Comparison of ENCODE assay signal across 8 cellular contexts in genomic region chrX:19739683-19740082, GRCh38.
DNase-seq lines count a peak whose midpoint lies in the region; ATAC-seq, FAIRE-seq and TF ChIP-seq lines count a peak whose summit lies in the region.

No MANE protein-coding gene starts in this region.

- peaks cover 4% of the 10 kb centered on the region for H3K4me1 Mint-ChIP-seq in astrocyte (ENCODE audit: low read depth, unreplicated experiment)

- H3K4me3 ChIP-seq in SK-N-SH (ENCODE audit: low read depth in 2 of 2, low read length in 1 of 2) (no peak overlapping the region), astrocyte (ENCODE audit: insufficient read depth, low read depth, low read length) (no peak overlapping the region)

- H4K20me1 ChIP-seq in SK-N-SH (ENCODE audit: insufficient read depth) (no peaks in the 10 kb centered on the region), astrocyte (ENCODE audit: insufficient read depth, low read length) (no peaks in the 10 kb centered on the region)

- FAIRE-seq in astrocyte (lab: Jason Lieb, UNC), result peak; percentile 98

- H3F3A ChIP-seq in SK-N-SH (replicated peaks; ENCODE audit: insufficient read depth), result peaks cover 3% of the 10 kb centered on the region

- H3K9me2 ChIP-seq in SK-N-SH, result no peaks in the 10 kb centered on the region

- H3K4me2 ChIP-seq in SK-N-SH (peak overlapping the region; percentile 4; the same call in 1 of the 2 replicates), astrocyte (ENCODE audit: low read length) (no peak overlapping the region)

- no peaks in the 10 kb centered on the region for H3K27me3 Mint-ChIP-seq in astrocyte (ENCODE audit: low read depth, unreplicated experiment)

- no peak overlapping the region for H3K4me3 Mint-ChIP-seq in astrocyte (ENCODE audit: unreplicated experiment)

- peak; percentile 14 for DNase-seq in DMS53 treated with DMSO at 0.1 percent for 48 hours (lab: John Stamatoyannopoulos, UW; ENCODE audit: unreplicated experiment)
- peak in 54 of 76 experiments; percentile 0 to 48 (median 13) for DNase-seq in HUDEP-2 (lab: John Stamatoyannopoulos, UW; ENCODE audit: unreplicated experiment in 76 of 76)
- peak; percentile 64 for DNase-seq in SK-N-SH
- peak; percentile 45 for DNase-seq in astrocyte (ENCODE audit: low read depth)
- peak; percentile 16 for DNase-seq in iPS DF 4.7 (ENCODE audit: extremely low read depth, low spot score)
- peak; percentile 57 for DNase-seq in stimulated activated CD4-positive, alpha-beta T cell treated with anti-CD3 and anti-CD28 coated beads, Interleukin-15, amount 100 ng/mL, for 24 hours

- H3K36me3 Mint-ChIP-seq in astrocyte (ENCODE audit: low read depth, unreplicated experiment), result peaks cover 2% of the 10 kb centered on the region

- H3K9me3 ChIP-seq in SK-N-SH (no peaks in the 10 kb centered on the region), astrocyte (ENCODE audit: insufficient read depth, low read depth, low read length) (no peaks in the 10 kb centered on the region)

- peak; percentile 77 for TF ChIP-seq RAD21 in SK-N-SH (IDR thresholded peaks at IDR 0.05; ENCODE audit: low read length)

- H3K36me3 ChIP-seq in SK-N-SH (replicated peaks in 1 of 2; ENCODE audit: control insufficient read depth in 1 of 2, insufficient read depth in 2 of 2, low read length in 1 of 2) (no peaks in the 10 kb centered on the region), astrocyte (ENCODE audit: insufficient read depth, low read length) (no peaks in the 10 kb centered on the region)

- ATAC-seq in GM21423 (IDR thresholded peaks at IDR 0.05; ENCODE audit: unreplicated experiment) (no peak), GM19351 (IDR thresholded peaks at IDR 0.05; ENCODE audit: unreplicated experiment) (no peak)

- H3K9me3 Mint-ChIP-seq in astrocyte (ENCODE audit: unreplicated experiment), result no peaks in the 10 kb centered on the region

- H3K27ac ChIP-seq in SK-N-SH (ENCODE audit: low read depth in 2 of 2, low read length in 1 of 2) (peak overlapping the region in 1 of 2 experiments; percentile 19; a peak in 1 of 4 replicates), astrocyte (ENCODE audit: low read depth, low read length) (no peak overlapping the region)

- H2AFZ ChIP-seq in SK-N-SH (ENCODE audit: low read depth) (no peak overlapping the region), astrocyte (ENCODE audit: low read depth, low read length) (no peak overlapping the region)

- H3K27ac Mint-ChIP-seq in astrocyte (ENCODE audit: unreplicated experiment), result peak overlapping the region; percentile 3

- H3K9ac ChIP-seq in SK-N-SH (no peak overlapping the region), astrocyte (ENCODE audit: low read length) (no peak overlapping the region)

- TF ChIP-seq EP300 in SK-N-SH (IDR thresholded peaks at IDR 0.05; ENCODE audit: borderline replicate concordance in 1 of 2, low read depth in 1 of 2, low read length in 1 of 2), result no peak

- H3K27me3 ChIP-seq in SK-N-SH (ENCODE audit: insufficient read depth), result no peaks in the 10 kb centered on the region
- H3K27me3 ChIP-seq in astrocyte (ENCODE audit: insufficient read depth, low read length), result no peaks in the 10 kb centered on the region

- peak; percentile 84 for TF ChIP-seq CTCF in SK-N-SH (IDR thresholded peaks at IDR 0.05)
- TF ChIP-seq CTCF in astrocyte (IDR thresholded peaks at IDR 0.05; ENCODE audit: insufficient read depth, low read depth, low read length), result peak; percentile 54

- POLR2A ChIA-PET in SK-N-SH (lab: Yijun Ruan, JAX), result no interaction called here

- peaks cover 0 to 6% of the 10 kb centered on the region in 2 experiments; a peak in 1 of 4 replicates for H3K4me1 ChIP-seq in SK-N-SH (ENCODE audit: control insufficient read depth in 1 of 2, insufficient read depth in 2 of 2, low read depth in 1 of 2, low read length in 1 of 2)
- H3K4me1 ChIP-seq in astrocyte (ENCODE audit: insufficient read depth, low read length), result no peaks in the 10 kb centered on the region

- CTCF ChIA-PET in SK-N-SH (lab: Yijun Ruan, JAX), result interaction anchor here (0.8 to 2.2 kb wide), 5 partner anchors 9 to 238 kb away, joined by 3 to 11 read pairs (median 4); no protein-coding TSS in a partner anchor

- WGBS in SK-N-SH (ENCODE audit: low lambda C conversion rate), result 50% methylated on average over 5 of the region's 5 CpGs

- H3K79me2 ChIP-seq in SK-N-SH (ENCODE audit: insufficient read depth), result no peaks in the 10 kb centered on the region
- H3K79me2 ChIP-seq in astrocyte (ENCODE audit: insufficient read depth, low read length), result no peaks in the 10 kb centered on the region

TF ChIP-seq in SK-N-SH, 30 proteins besides CTCF, POLR2A, EP300 and RAD21:
- peak; percentile 75 for TF ChIP-seq SMC3 (IDR thresholded peaks at IDR 0.05; ENCODE audit: low read depth, low read length)
- no peak for TF ChIP-seq CHD2 (IDR thresholded peaks at IDR 0.05; ENCODE audit: low read length, partially characterized antibody)
- TF ChIP-seq MAX (IDR thresholded peaks at IDR 0.05; ENCODE audit: low read depth), result peak; percentile 76

Comparison
In these comparisons a context has a peak if more than half of its experiments do, and no peak if none do; other contexts are left out.
1. DNase-seq: peak in every context shown above with its lines; median percentile 64 in SK-N-SH; 57 in stimulated activated CD4-positive, alpha-beta T cell treated with anti-CD3 and anti-CD28 coated beads, Interleukin-15, amount 100 ng/mL, for 24 hours; 45 in astrocyte; 16 in iPS DF 4.7; 14 in DMS53 treated with DMSO at 0.1 percent for 48 hours; 13 in HUDEP-2.